Comparison of ENCODE assay signal across 8 cellular contexts in genomic region chr7:134646425-134647305, GRCh38. TPM values are rescaled to one million over a fixed set of nuclear protein-coding genes. Genes with fewer than 3 reads are reported as not detected.
A peak's percentile ranks its signal among the peaks of the same experiment; 100 is the strongest.
DNase-seq lines count a peak whose midpoint lies in the region; ATAC-seq and TF ChIP-seq lines count a peak whose summit lies in the region.

Gene BPGM, plus strand, starts transcription at chr7:134646853. Its CDS starts 14,655 bp downstream, at chr7:134661508.

- BruUV-seq in PC-3 (replicated peaks; lab: Mats Ljungman, UMichigan), result TSS peak; percentile 75

- TF ChIP-seq CTCF in PC-3 (conservative IDR thresholded peaks at IDR 0.05; ENCODE audit: low read depth, low read length), result peak; percentile 45

- POLR2A ChIA-PET in PC-3 (lab: Charles Lee; ENCODE audit: unreplicated experiment), result interaction anchor here (0.6 to 0.7 kb wide), 5 partner anchors 15 to 140 kb away, joined by 3 to 5 read pairs (median 3); no protein-coding TSS in a partner anchor

- H3K27ac ChIP-seq in PC-3 (ENCODE audit: low read length) (peak within 1 kb of the TSS; percentile 34), esophagus (ENCODE audit: low read depth in 2 of 2, low read length in 1 of 2) (peak within 1 kb of the TSS; percentile 87 to 88)

- H2AFZ ChIP-seq in PC-3 (ENCODE audit: low read length), result peak within 1 kb of the TSS; percentile 94

- no peaks in the 10 kb centered on the region for H4K20me1 ChIP-seq in PC-3 (ENCODE audit: low read length)

- peaks cover 12% of the 10 kb centered on the region for H3K79me2 ChIP-seq in PC-3 (ENCODE audit: low read length)

- H3F3A ChIP-seq in PC-3 (ENCODE audit: low read length, unreplicated experiment), result no peaks in the 10 kb centered on the region

- H3K9ac ChIP-seq in PC-3 (ENCODE audit: low read length), result peak within 1 kb of the TSS; percentile 89
- peak within 1 kb of the TSS; percentile 89 for H3K9ac ChIP-seq in mucosa of stomach (ENCODE audit: low read length)

- H3K36me3 ChIP-seq in PC-3 (ENCODE audit: low read depth, low read length) (no peaks in the 10 kb centered on the region), esophagus (ENCODE audit: control insufficient read depth in 2 of 2, insufficient read depth in 2 of 2, low read length in 1 of 2) (no peaks in the 10 kb centered on the region), mucosa of stomach (ENCODE audit: control insufficient read depth, insufficient read depth, low read length) (no peaks in the 10 kb centered on the region)

- H3K9me2 ChIP-seq in PC-3 (replicated peaks; ENCODE audit: low read length), result no peaks in the 10 kb centered on the region

- peak; percentile 96 for ATAC-seq in GM21619 (IDR thresholded peaks at IDR 0.05; ENCODE audit: unreplicated experiment)
- peak; percentile 99 for ATAC-seq in PC-3

- H3K4me2 ChIP-seq in PC-3 (ENCODE audit: low read length), result peak within 1 kb of the TSS; percentile 98

- H3K4me3 ChIP-seq in Jurkat, Clone E6-1 (ENCODE audit: low read length), result peak within 1 kb of the TSS; percentile 73
- peak within 1 kb of the TSS; percentile 95 for H3K4me3 ChIP-seq in PC-3 (ENCODE audit: low read length)
- peak within 1 kb of the TSS; percentile 70 to 71 for H3K4me3 ChIP-seq in esophagus (ENCODE audit: low read depth in 1 of 2, low read length in 2 of 2)
- H3K4me3 ChIP-seq in mucosa of stomach (ENCODE audit: low read length), result peak within 1 kb of the TSS; percentile 85

- 0% methylated on average over 36 of the region's 36 CpGs for WGBS in esophagus, 2 donors

- DNase-seq in DMS53 treated with DMSO at 0.1 percent for 48 hours (lab: John Stamatoyannopoulos, UW; ENCODE audit: unreplicated experiment) (peak; percentile 99), PC-3 (peak; percentile 99)
- peak; percentile 100 for DNase-seq in Jurkat, Clone E6-1 (ENCODE audit: low read depth, low spot score)
- DNase-seq in activated T-cell treated with anti-CD3 and anti-CD28 coated beads, Interleukin-2, amount 50 U/mL, for 1 hour, result peak; percentile 91
- peak; percentile 88 to 90 for DNase-seq in stimulated activated CD8-positive, alpha-beta memory T cell treated with anti-CD3 and anti-CD28 coated beads, Interleukin-7, amount 100 ng/mL, for 1 hour (ENCODE audit: low read depth in 2 of 2)

- no peaks in the 10 kb centered on the region for H3K27me3 ChIP-seq in PC-3 (ENCODE audit: low read length)
- no peaks in the 10 kb centered on the region for H3K27me3 ChIP-seq in esophagus (ENCODE audit: control insufficient read depth in 1 of 2, insufficient read depth in 2 of 2, low read length in 2 of 2)
- no peaks in the 10 kb centered on the region for H3K27me3 ChIP-seq in mucosa of stomach (ENCODE audit: control insufficient read depth, insufficient read depth, low read length)

- intact Hi-C loops in PC-3 (cut with micrococcal nuclease), result loop anchor here (1.0 to 10.0 kb wide), 4 partner anchors 32 to 528 kb away; partner anchors contain the start of genes CALD1 and CYREN

- H3K4me1 ChIP-seq in PC-3 (ENCODE audit: insufficient read depth, low read length), result peaks cover 10% of the 10 kb centered on the region
- no peaks in the 10 kb centered on the region for H3K4me1 ChIP-seq in esophagus (ENCODE audit: control insufficient read depth in 2 of 2, insufficient read depth in 2 of 2, low read length in 1 of 2)
- H3K4me1 ChIP-seq in mucosa of stomach (ENCODE audit: control insufficient read depth, insufficient read depth, low read length), result peaks cover 4% of the 10 kb centered on the region

- CTCF ChIA-PET in PC-3 (lab: Charles Lee), result interaction anchor here (0.7 to 1.0 kb wide), 2 partner anchors 10 to 44 kb away, joined by 3 read pairs; no protein-coding TSS in a partner anchor

- H3K9me3 ChIP-seq in PC-3 (ENCODE audit: low read length), result no peaks in the 10 kb centered on the region
- no peaks in the 10 kb centered on the region for H3K9me3 ChIP-seq in esophagus (ENCODE audit: control insufficient read depth in 2 of 2, insufficient read depth in 1 of 2, low read depth in 1 of 2, low read length in 1 of 2)
- H3K9me3 ChIP-seq in mucosa of stomach (ENCODE audit: control insufficient read depth, low read length), result no peaks in the 10 kb centered on the region

RNA-seq across cellular contexts. Expression of gene BPGM, which starts in this region (rescaled TPM):
- polyA plus RNA-seq in Jurkat, Clone E6-1 (2012; ENCODE audit: insufficient read depth, insufficient read length), result 19.4 TPM
- 9.6 and 14.6 TPM in 2 replicates for total RNA-seq in PC-3 (2014; rRNA removed)
- polyA plus RNA-seq in esophagus, result 10 to 100 TPM in 1 of 2 donors, 1 to 10 TPM in 1; 9.5 to 27.1 TPM

Comparison
In these comparisons a context has a peak if more than half of its experiments do, and no peak if none do; other contexts are left out.
1. Peak in every context shown above with its lines: DNase-seq, ATAC-seq, H3K4me3 ChIP-seq and H3K27ac ChIP-seq.